11 cellular contexts compared by ENCODE assay signal in the genomic region with DNA sequence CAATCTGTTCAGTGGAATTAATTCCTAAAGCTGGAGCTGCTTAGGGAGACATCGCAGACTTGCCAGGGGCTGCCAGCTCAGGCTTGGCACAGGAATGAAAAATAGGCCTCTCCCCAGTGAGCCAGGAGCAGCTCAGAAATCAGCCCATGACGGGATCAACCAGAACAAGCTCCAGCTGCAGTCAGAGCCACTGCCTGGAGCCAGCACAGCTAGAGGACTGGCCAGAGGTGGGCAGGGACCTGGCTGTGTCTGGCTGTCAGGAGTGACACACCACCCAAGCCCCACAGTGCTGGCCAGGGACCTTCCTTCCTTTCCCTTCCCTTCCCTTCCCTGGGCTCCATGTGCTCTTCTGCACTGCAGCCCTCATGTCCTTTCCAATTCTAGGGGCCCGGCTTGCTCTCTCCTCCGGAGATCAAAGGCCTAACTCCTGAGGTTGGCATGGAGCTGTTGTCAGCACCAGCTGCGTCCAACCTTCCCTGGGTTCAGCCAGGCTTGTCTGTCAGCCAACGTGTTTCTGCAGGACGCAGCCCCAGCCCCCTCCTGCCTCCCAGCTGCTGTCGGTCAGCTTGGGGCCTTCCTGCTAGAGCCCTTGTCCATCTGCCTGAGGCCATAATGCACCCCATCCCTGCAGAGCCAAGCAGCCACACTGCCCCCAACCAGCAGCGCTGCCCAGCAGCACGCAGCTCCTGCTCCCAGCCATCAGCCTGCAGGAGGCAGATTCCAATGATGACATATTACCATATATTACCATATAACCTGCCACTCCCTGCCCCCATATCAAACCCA.
A peak's percentile ranks its signal among the peaks of the same experiment; 100 is the strongest.
DNase-seq lines count a peak whose midpoint lies in the region; FAIRE-seq and TF ChIP-seq lines count a peak whose summit lies in the region.
"Had no signal": no experiment of that assay in that cellular context is flagged by ENCODE, and none has a peak within 500 bp of the region (broad histone marks: within the 10 kb centered on the region; RNA-seq: fewer than 3 reads in every experiment).

No MANE protein-coding gene starts in this region.

- H2AK5ac ChIP-seq in mesenchymal stem cell (ENCODE audit: low read length, severe bottlenecking), result no peak overlapping the region

- H3K27me3 ChIP-seq in right atrium auricular region (no peaks in the 10 kb centered on the region), mesenchymal stem cell (ENCODE audit: control insufficient read depth in 1 of 2, insufficient read depth in 1 of 2, low read length in 2 of 2) (no peaks in the 10 kb centered on the region)

- no peak overlapping the region for H3K18ac ChIP-seq in mesenchymal stem cell (ENCODE audit: low read depth in 1 of 2, low read length in 2 of 2)

- no peak overlapping the region for H3K9ac ChIP-seq in mesenchymal stem cell (ENCODE audit: low read length)

- H3K36me3 ChIP-seq in right atrium auricular region, result peaks cover 3% of the 10 kb centered on the region
- peaks cover 3 to 11% of the 10 kb centered on the region in 2 experiments for H3K36me3 ChIP-seq in mesenchymal stem cell (ENCODE audit: control insufficient read depth in 1 of 2, insufficient read depth in 2 of 2, low read depth in 1 of 2, low read length in 2 of 2)

- H3K14ac ChIP-seq in mesenchymal stem cell (ENCODE audit: low read length in 2 of 2), result no peak overlapping the region

- WGBS in mesenchymal stem cell, result 92% methylated on average over 10 of the region's 10 CpGs

- H2BK5ac ChIP-seq in mesenchymal stem cell (ENCODE audit: low read depth, low read length, poor library complexity, severe bottlenecking), result no peak overlapping the region

- DNase-seq in D341Med (ENCODE audit: low spot score) (peak; percentile 64), right atrium auricular region (ENCODE audit: low spot score) (no peak), retinal pigment epithelial cell (ENCODE audit: low read depth) (peak; percentile 93), mesenchymal stem cell (no peak), DMS114 treated with DMSO at 0.1 percent for 48 hours (lab: John Stamatoyannopoulos, UW; ENCODE audit: unreplicated experiment) (no peak), GM19239 (ENCODE audit: insufficient read length, low spot score) (no peak), HuH-7.5 (ENCODE audit: low spot score) (no peak)
- DNase-seq: activated CD8-positive, alpha-beta T cell treated with anti-CD3 and anti-CD28 coated beads for 36 hours; GOT3; NCI-H748 treated with DMSO at 0.1 percent for 48 hours had no signal

- H3K79me1 ChIP-seq in mesenchymal stem cell (replicated peaks; ENCODE audit: low read length, poor library complexity, severe bottlenecking), result no peaks in the 10 kb centered on the region

- H3K4ac ChIP-seq in mesenchymal stem cell (ENCODE audit: low read depth in 1 of 2, low read length in 2 of 2), result no peak overlapping the region

- H3K9me3 ChIP-seq in right atrium auricular region (no peaks in the 10 kb centered on the region), mesenchymal stem cell (ENCODE audit: control insufficient read depth, low read length) (no peaks in the 10 kb centered on the region)

- H4K91ac ChIP-seq in mesenchymal stem cell (ENCODE audit: low read length), result no peak overlapping the region

- no peak for FAIRE-seq in GM19239 (lab: Jason Lieb, UNC)

- no peak overlapping the region for H2BK120ac ChIP-seq in mesenchymal stem cell (ENCODE audit: low read depth, low read length)

- no peak overlapping the region for H2BK15ac ChIP-seq in mesenchymal stem cell (ENCODE audit: low read depth, poor library complexity, severe bottlenecking)

- H3K4me2 ChIP-seq in mesenchymal stem cell (ENCODE audit: low read length, poor library complexity, severe bottlenecking), result no peak overlapping the region

- H2BK12ac ChIP-seq in mesenchymal stem cell (ENCODE audit: low read length in 2 of 2), result no peak overlapping the region

- H3K27ac ChIP-seq in angular gyrus (ENCODE audit: low read depth, low read length) (peak overlapping the region; percentile 97), right atrium auricular region (peak overlapping the region; percentile 76 to 80), mesenchymal stem cell (ENCODE audit: low read length, poor library complexity, severe bottlenecking) (no peak overlapping the region)

- H3K4me3 ChIP-seq in right atrium auricular region (no peak overlapping the region), retinal pigment epithelial cell (ENCODE audit: low read length) (no peak overlapping the region), mesenchymal stem cell (ENCODE audit: insufficient read depth in 1 of 2, low read depth in 1 of 2, low read length in 2 of 2) (no peak overlapping the region)

- H3K4me1 ChIP-seq in right atrium auricular region (peaks cover 0 to 38% of the 10 kb centered on the region in 2 donors), mesenchymal stem cell (ENCODE audit: control insufficient read depth, insufficient read depth, low read depth, low read length) (peaks cover 7% of the 10 kb centered on the region)

- H4K8ac ChIP-seq in mesenchymal stem cell (ENCODE audit: low read length), result no peak overlapping the region

- TF ChIP-seq CTCF in right atrium auricular region (IDR thresholded peaks at IDR 0.05) (no peak), retinal pigment epithelial cell (conservative IDR thresholded peaks at IDR 0.05; ENCODE audit: low read depth, low read length) (peak; percentile 3)

- no peak overlapping the region for H2AFZ ChIP-seq in mesenchymal stem cell (ENCODE audit: low read depth, low read length)

- no peak overlapping the region for H3K23ac ChIP-seq in mesenchymal stem cell (ENCODE audit: low read length in 2 of 2)

Comparison
In these comparisons a context has a peak if more than half of its experiments do, and no peak if none do; other contexts are left out.
1. DNase-seq: peak in D341Med (single experiment) and retinal pigment epithelial cell (single experiment); none in right atrium auricular region (single experiment), mesenchymal stem cell (single experiment), DMS114 treated with DMSO at 0.1 percent for 48 hours (single experiment), GM19239 (single experiment) and HuH-7.5 (single experiment).